In the genomic region with DNA sequence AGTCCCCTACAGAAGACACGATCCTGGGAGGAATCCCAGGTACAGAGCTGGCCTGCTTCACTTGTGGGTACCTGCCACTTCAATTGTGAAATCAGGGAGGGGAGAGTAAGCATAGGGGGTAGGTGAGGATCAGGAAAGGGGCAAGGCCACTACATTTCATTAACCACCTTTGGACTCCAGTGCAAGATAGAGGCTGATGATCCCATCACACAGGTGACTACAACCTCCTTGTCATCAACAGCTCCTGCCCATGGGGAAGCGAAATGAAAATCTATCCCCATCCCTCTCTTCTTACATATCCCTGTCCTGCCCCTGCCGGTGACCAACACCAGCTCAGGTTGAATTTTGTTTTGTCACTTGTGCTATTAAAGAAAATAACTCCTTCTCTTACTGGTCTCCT, we compare ENCODE assay signal across 32 cellular contexts.
"Had no signal": no experiment of that assay in that cellular context is flagged by ENCODE, and none has a peak within 500 bp of the region (broad histone marks: within the 10 kb centered on the region; RNA-seq: fewer than 3 reads in every experiment).

No MANE protein-coding gene starts in this region.

- H3K9me3 Mint-ChIP-seq: activated CD4-positive, alpha-beta memory T cell treated with anti-CD3 and anti-CD28 coated beads for 36 hours; activated CD4-positive, alpha-beta T cell treated with anti-CD3 and anti-CD28 coated beads, Interleukin-2, amount 10 ng/mL, durations not matched to agents 24 days and 14 days; activated naive CD4-positive, alpha-beta T cell treated with anti-CD3 and anti-CD28 coated beads, Interleukin-2, amount 10 ng/mL, durations not matched to agents 7 days and 5 days; activated naive CD4-positive, alpha-beta T cell treated with anti-CD3 and anti-CD28 coated beads, Interleukin-2, amount 50 U/mL, for 72 hours; activated naive CD8-positive, alpha-beta T cell treated with anti-CD3 and anti-CD28 coated beads, Interleukin-2, amount 10 ng/mL, durations not matched to agents 7 days and 5 days; activated T-cell treated with anti-CD3 and anti-CD28 coated beads, Interleukin-2, amount 50 U/mL, for 24 hours; activated T-cell treated with anti-CD3 and anti-CD28 coated beads, Interleukin-2, amount 50 U/mL, for 72 hours; endodermal cell; T-cell; T-helper 1 cell treated with Interleukin-12 subunit alpha and Interleukin-12 subunit beta and Interleukin-4 antibody, amounts not matched to agents 30 μg/mL and 1 μg/mL, for 36 hours; T-helper 2 cell treated with Interferon-gamma antibody and Interleukin-4, amounts not matched to agents 5 μg/mL and 100 μg/mL, for 36 hours had no signal

- H3K4me1 ChIP-seq: ascending aorta, breast epithelium, colonic mucosa, esophagus squamous epithelium, gastroesophageal sphincter, heart right ventricle had no signal

- H3K27me3 ChIP-seq: ascending aorta, colonic mucosa had no signal

- H3K27ac ChIP-seq: ascending aorta, breast epithelium, cardiac muscle cell, colonic mucosa, esophagus squamous epithelium, gastroesophageal sphincter, heart right ventricle had no signal

- H3K27ac Mint-ChIP-seq: activated CD4-positive, alpha-beta memory T cell treated with anti-CD3 and anti-CD28 coated beads for 36 hours; activated CD4-positive, alpha-beta T cell treated with anti-CD3 and anti-CD28 coated beads for 36 hours; activated CD4-positive, alpha-beta T cell treated with anti-CD3 and anti-CD28 coated beads, Interleukin-2, amount 10 ng/mL, durations not matched to agents 24 days and 14 days; activated naive CD4-positive, alpha-beta T cell treated with anti-CD3 and anti-CD28 coated beads, Interleukin-2, amount 10 ng/mL, durations not matched to agents 7 days and 5 days; activated naive CD8-positive, alpha-beta T cell treated with anti-CD3 and anti-CD28 coated beads, Interleukin-2, amount 10 ng/mL, durations not matched to agents 7 days and 5 days; activated T-cell treated with anti-CD3 and anti-CD28 coated beads, Interleukin-2, amount 50 U/mL, for 24 hours; activated T-cell treated with anti-CD3 and anti-CD28 coated beads, Interleukin-2, amount 50 U/mL, for 72 hours; brain; endodermal cell; T-cell; T-helper 1 cell treated with Interleukin-12 subunit alpha and Interleukin-12 subunit beta and Interleukin-4 antibody, amounts not matched to agents 30 μg/mL and 1 μg/mL, for 36 hours; T-helper 2 cell treated with Interferon-gamma antibody and Interleukin-4, amounts not matched to agents 5 μg/mL and 100 μg/mL, for 36 hours had no signal

- H3K4me1 Mint-ChIP-seq: activated CD4-positive, alpha-beta T cell treated with anti-CD3 and anti-CD28 coated beads for 36 hours; activated naive CD8-positive, alpha-beta T cell treated with anti-CD3 and anti-CD28 coated beads, Interleukin-2, amount 10 ng/mL, durations not matched to agents 7 days and 5 days; brain had no signal

- H3K4me3 Mint-ChIP-seq: activated CD4-positive, alpha-beta memory T cell treated with anti-CD3 and anti-CD28 coated beads for 36 hours; activated CD4-positive, alpha-beta T cell treated with anti-CD3 and anti-CD28 coated beads for 36 hours; activated CD4-positive, alpha-beta T cell treated with anti-CD3 and anti-CD28 coated beads, Interleukin-2, amount 10 ng/mL, durations not matched to agents 24 days and 14 days; activated naive CD4-positive, alpha-beta T cell treated with anti-CD3 and anti-CD28 coated beads, Interleukin-2, amount 10 ng/mL, durations not matched to agents 7 days and 5 days; activated naive CD8-positive, alpha-beta T cell treated with anti-CD3 and anti-CD28 coated beads, Interleukin-2, amount 10 ng/mL, durations not matched to agents 7 days and 5 days; activated T-cell treated with anti-CD3 and anti-CD28 coated beads, Interleukin-2, amount 50 U/mL, for 24 hours; activated T-cell treated with anti-CD3 and anti-CD28 coated beads, Interleukin-2, amount 50 U/mL, for 72 hours; brain; endodermal cell; T-cell; T-helper 1 cell treated with Interleukin-12 subunit alpha and Interleukin-12 subunit beta and Interleukin-4 antibody, amounts not matched to agents 30 μg/mL and 1 μg/mL, for 36 hours; T-helper 2 cell treated with Interferon-gamma antibody and Interleukin-4, amounts not matched to agents 5 μg/mL and 100 μg/mL, for 36 hours had no signal

- H3K36me3 Mint-ChIP-seq: activated CD4-positive, alpha-beta memory T cell treated with anti-CD3 and anti-CD28 coated beads for 36 hours; activated naive CD4-positive, alpha-beta T cell treated with anti-CD3 and anti-CD28 coated beads, Interleukin-2, amount 10 ng/mL, durations not matched to agents 7 days and 5 days; activated naive CD4-positive, alpha-beta T cell treated with anti-CD3 and anti-CD28 coated beads, Interleukin-2, amount 50 U/mL, for 72 hours; activated naive CD8-positive, alpha-beta T cell treated with anti-CD3 and anti-CD28 coated beads, Interleukin-2, amount 10 ng/mL, durations not matched to agents 7 days and 5 days; brain; T-cell had no signal

- H3K9me3 ChIP-seq: ascending aorta, breast epithelium, colonic mucosa, esophagus squamous epithelium, gastroesophageal sphincter, heart right ventricle had no signal

- H3K36me3 ChIP-seq: ascending aorta, breast epithelium, cardiac muscle cell, colonic mucosa, esophagus squamous epithelium, gastroesophageal sphincter, heart right ventricle had no signal

- ATAC-seq: activated CD4-positive, alpha-beta T cell treated with anti-CD3 and anti-CD28 coated beads for 36 hours; activated naive CD4-positive, alpha-beta T cell treated with anti-CD3 and anti-CD28 coated beads, Interleukin-2, amount 50 U/mL, for 72 hours; activated T-cell treated with anti-CD3 and anti-CD28 coated beads, Interleukin-2, amount 50 U/mL, for 72 hours; gastroesophageal sphincter; heart right ventricle; T-cell had no signal

- H3K4me3 ChIP-seq: ascending aorta, breast epithelium, cardiac muscle cell, colonic mucosa, esophagus squamous epithelium, gastroesophageal sphincter, heart right ventricle had no signal

- DNase-seq: activated CD4-positive, alpha-beta memory T cell treated with anti-CD3 and anti-CD28 coated beads for 36 hours; activated CD4-positive, alpha-beta T cell treated with anti-CD3 and anti-CD28 coated beads for 36 hours; activated CD4-positive, alpha-beta T cell treated with anti-CD3 and anti-CD28 coated beads, Interleukin-2, amount 10 ng/mL, durations not matched to agents 24 days and 14 days; activated CD4-positive, CD25-positive, alpha-beta regulatory T cell; activated CD4-positive, CD25-positive, alpha-beta regulatory T cell treated with anti-CD3 and anti-CD28 coated beads, Interleukin-2, amount 50 U/mL, for 72 hours; activated CD8-positive, alpha-beta memory T cell treated with anti-CD3 and anti-CD28 coated beads, Interleukin-2, amount 50 U/mL, for 48 hours; activated gamma-delta T cell; activated naive CD4-positive, alpha-beta T cell; activated naive CD4-positive, alpha-beta T cell treated with anti-CD3 and anti-CD28 coated beads, Interleukin-2, amount 10 ng/mL, durations not matched to agents 7 days and 5 days; activated naive CD8-positive, alpha-beta T cell treated with anti-CD3 and anti-CD28 coated beads, Interleukin-2, amount 10 ng/mL, durations not matched to agents 7 days and 5 days; activated T-cell treated with anti-CD3 and anti-CD28 coated beads for 4 hours; activated T-cell treated with anti-CD3 and anti-CD28 coated beads, Interleukin-2, amount 50 U/mL, for 24 hours; activated T-cell treated with anti-CD3 and anti-CD28 coated beads, Interleukin-2, amount 50 U/mL, for 72 hours; central memory CD4-positive, alpha-beta T cell; cerebellar nuclear complex; colonic mucosa; effector CD8-positive, alpha-beta T cell; endodermal cell; erythroblast; esophagus squamous epithelium; foreskin melanocyte; heart right ventricle; T-cell; T1000 had no signal
